Comparison of ENCODE assay signal across 22 cellular contexts in genomic region chr19:14443632-14444216, GRCh38. TPM values are rescaled to one million over a fixed set of nuclear protein-coding genes. Genes with fewer than 3 reads are reported as not detected.
"Had no signal": no experiment of that assay in that cellular context is flagged by ENCODE, and none has a peak within 500 bp of the region (broad histone marks: within the 10 kb centered on the region; RNA-seq: fewer than 3 reads in every experiment).

No MANE protein-coding gene starts in this region.

- H3K4me3 ChIP-seq: colonic mucosa, heart left ventricle, psoas muscle, spleen, testis, tibial nerve had no signal

- FAIRE-seq: islet of Langerhans had no signal

- H3K27me3 Mint-ChIP-seq: naive B cell; stimulated activated memory B cell treated with anti-CD40 and anti-IgM and Interleukin-4, amounts not matched to agents 10 μg/mL and 1 μg/mL and 100 μg/mL, for 72 hours; stimulated activated naive CD8-positive, alpha-beta T cell treated with anti-CD3 and anti-CD28 coated beads, Interleukin-15, Interleukin-2, amounts not matched to agents 100 ng/mL and 50 ng/mL, for 24 hours had no signal

- H3K9me3 Mint-ChIP-seq: nephron; stimulated activated memory B cell treated with anti-CD40 and anti-IgM and Interleukin-4, amounts not matched to agents 10 μg/mL and 1 μg/mL and 100 μg/mL, for 72 hours; stimulated activated naive CD8-positive, alpha-beta T cell treated with anti-CD3 and anti-CD28 coated beads, Interleukin-15, Interleukin-2, amounts not matched to agents 100 ng/mL and 50 ng/mL, for 24 hours had no signal

- H3K27ac ChIP-seq: colonic mucosa, heart left ventricle, psoas muscle, testis, tibial nerve had no signal

- ATAC-seq: heart left ventricle; psoas muscle; sciatic nerve; stimulated activated memory B cell treated with anti-CD40 and anti-IgM and Interleukin-4, amounts not matched to agents 10 μg/mL and 1 μg/mL and 100 μg/mL, for 72 hours had no signal

- DNase-seq: colonic mucosa; dermis blood vessel endothelial cell; foreskin melanocyte; heart left ventricle; kidney glomerular epithelial cell; mesendoderm; naive B cell; psoas muscle; retina; spleen; stimulated activated CD4-positive, alpha-beta T cell treated with anti-CD3 and anti-CD28 coated beads, Interleukin-15, amount 100 ng/mL, for 24 hours; stimulated activated CD4-positive, alpha-beta T cell treated with anti-CD3 and anti-CD28 coated beads, Interleukin-1b, Interleukin-23, amount 100 ng/mL, for 48 hours; stimulated activated CD4-positive, alpha-beta T cell treated with anti-CD3 and anti-CD28 coated beads, Interleukin-4, amount 100 ng/mL, for 24 hours; testis had no signal

- H3K4me3 Mint-ChIP-seq: nephron; stimulated activated memory B cell treated with anti-CD40 and anti-IgM and Interleukin-4, amounts not matched to agents 10 μg/mL and 1 μg/mL and 100 μg/mL, for 72 hours; stimulated activated naive CD8-positive, alpha-beta T cell treated with anti-CD3 and anti-CD28 coated beads, Interleukin-15, Interleukin-2, amounts not matched to agents 100 ng/mL and 50 ng/mL, for 24 hours had no signal

- H3K27ac Mint-ChIP-seq: nephron; stimulated activated memory B cell treated with anti-CD40 and anti-IgM and Interleukin-4, amounts not matched to agents 10 μg/mL and 1 μg/mL and 100 μg/mL, for 72 hours; stimulated activated naive CD8-positive, alpha-beta T cell treated with anti-CD3 and anti-CD28 coated beads, Interleukin-15, Interleukin-2, amounts not matched to agents 100 ng/mL and 50 ng/mL, for 24 hours had no signal

- H3K27me3 ChIP-seq: colonic mucosa, heart left ventricle, spleen, testis, tibial nerve had no signal

- H3K9me3 ChIP-seq: colonic mucosa, heart left ventricle, psoas muscle, spleen, testis, tibial nerve had no signal

- H3K4me1 ChIP-seq: colonic mucosa had no signal

RNA-seq across cellular contexts. Expression of gene PTGER1, which starts 31.4 kb away (rescaled TPM):
- total RNA-seq: omental fat pad, skeletal muscle tissue had no signal
